15 cellular contexts compared by ENCODE assay signal in the genomic region with DNA sequence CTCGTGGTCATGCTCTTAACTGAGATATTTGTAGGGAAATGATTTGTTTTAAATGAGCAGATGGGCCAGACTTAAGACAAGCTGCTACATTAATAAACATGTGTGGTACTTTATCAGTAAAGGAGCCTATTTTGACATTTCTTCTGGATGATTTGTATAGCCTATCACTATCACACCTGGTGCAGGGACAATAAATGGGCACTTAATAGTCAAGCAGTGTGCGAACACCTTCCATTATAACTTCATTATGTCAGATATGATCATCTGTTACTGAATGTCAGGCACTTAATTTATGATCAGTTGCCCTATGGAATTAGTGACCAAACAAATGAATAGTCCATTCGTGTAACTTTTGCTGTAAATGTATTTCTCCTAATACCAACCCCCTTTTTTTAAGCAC.
DNase-seq lines count a peak whose midpoint lies in the region; ATAC-seq lines count a peak whose summit lies in the region.
"Had no signal": no experiment of that assay in that cellular context is flagged by ENCODE, and none has a peak within 500 bp of the region (broad histone marks: within the 10 kb centered on the region; RNA-seq: fewer than 3 reads in every experiment).

No MANE protein-coding gene starts in this region.

- ATAC-seq in GM19452 (IDR thresholded peaks at IDR 0.05; ENCODE audit: unreplicated experiment) (no peak), GM19463 (IDR thresholded peaks at IDR 0.05; ENCODE audit: unreplicated experiment) (no peak), GM18870 (IDR thresholded peaks at IDR 0.05; ENCODE audit: unreplicated experiment) (no peak)

- DNase-seq in SHP77 treated with DMSO at 0.1 percent for 48 hours (lab: John Stamatoyannopoulos, UW) (peak; percentile 46), SHP77 (lab: John Stamatoyannopoulos, UW) (no peak), NCI-H1694 (lab: John Stamatoyannopoulos, UW) (peak; percentile 15), NCI-H69 (lab: John Stamatoyannopoulos, UW) (peak; percentile 91), UCSD-AML1 (lab: John Stamatoyannopoulos, UW; ENCODE audit: unreplicated experiment) (no peak)
- DNase-seq: GM23248, Kasumi-1, MG63, NCI-H1048, NCI-H1930, OCI-M1, SIG-M5 had no signal

Comparison
In these comparisons a context has a peak if more than half of its experiments do, and no peak if none do; other contexts are left out.
1. DNase-seq: peak in SHP77 treated with DMSO at 0.1 percent for 48 hours (single experiment), NCI-H1694 (single experiment) and NCI-H69 (single experiment); none in SHP77 (0 of 2) and UCSD-AML1 (single experiment).